Comparison of ENCODE assay signal across 8 cellular contexts in genomic region chr4:77600521-77601451, GRCh38. TPM values are rescaled to one million over a fixed set of nuclear protein-coding genes. Genes with fewer than 3 reads are reported as not detected.
DNase-seq lines count a peak whose midpoint lies in the region; ATAC-seq, FAIRE-seq and TF ChIP-seq lines count a peak whose summit lies in the region.

No MANE protein-coding gene starts in this region.

- H2AFZ ChIP-seq in SK-N-SH (ENCODE audit: low read depth): no peak overlapping the region

- H3F3A ChIP-seq in SK-N-SH (replicated peaks; ENCODE audit: insufficient read depth): no peaks in the 10 kb centered on the region

- H3K27ac ChIP-seq in SK-N-SH (ENCODE audit: low read depth in 2 of 2, low read length in 1 of 2): no peak overlapping the region
- H3K27ac ChIP-seq in pancreas: no peak overlapping the region

- no peaks in the 10 kb centered on the region for H3K79me2 ChIP-seq in SK-N-SH (ENCODE audit: insufficient read depth)

- no peak overlapping the region for H3K4me2 ChIP-seq in SK-N-SH

- DNase-seq in AG20443 (ENCODE audit: low spot score) (peak; percentile 64), GM06990 (ENCODE audit: extremely low read depth, insufficient read length) (no peak), HK-2 (ENCODE audit: unreplicated experiment) (peak; percentile 14), SK-N-SH (peak; percentile 38), epithelial cell of proximal tubule (ENCODE audit: low read depth) (no peak), pancreas (peak in 1 of 6 donors; percentile 43), UCSD-AML1 (lab: John Stamatoyannopoulos, UW; ENCODE audit: unreplicated experiment) (no peak), NCI-H187 treated with DMSO at 0.1 percent for 48 hours (lab: John Stamatoyannopoulos, UW) (no peak)

- no peaks in the 10 kb centered on the region for H3K4me1 ChIP-seq in SK-N-SH (ENCODE audit: control insufficient read depth in 1 of 2, insufficient read depth in 2 of 2, low read depth in 1 of 2, low read length in 1 of 2)
- no peaks in the 10 kb centered on the region for H3K4me1 ChIP-seq in pancreas

- peak; percentile 63 for TF ChIP-seq RAD21 in SK-N-SH (IDR thresholded peaks at IDR 0.05; ENCODE audit: low read length)

- no peaks in the 10 kb centered on the region for H3K9me2 ChIP-seq in SK-N-SH

- no peak overlapping the region for H3K9ac ChIP-seq in SK-N-SH

- H3K27me3 ChIP-seq in GM06990 (replicated peaks; ENCODE audit: control insufficient read depth, insufficient read depth, low read length): peaks cover 2% of the 10 kb centered on the region; the same call in 1 of the 2 replicates
- peaks cover 36% of the 10 kb centered on the region for H3K27me3 ChIP-seq in SK-N-SH (ENCODE audit: insufficient read depth)
- H3K27me3 ChIP-seq in pancreas: no peaks in the 10 kb centered on the region

- FAIRE-seq in pancreas (lab: Jason Lieb, UNC): no peak

- H4K20me1 ChIP-seq in SK-N-SH (ENCODE audit: insufficient read depth): no peaks in the 10 kb centered on the region

- 10% methylated on average over 6 of the region's 6 CpGs for WGBS in SK-N-SH (ENCODE audit: low lambda C conversion rate)
- WGBS in pancreas, 2 donors: 20 to 23% methylated on average over 6 of the region's 6 CpGs

- POLR2A ChIA-PET in SK-N-SH (lab: Yijun Ruan, JAX): no interaction called here

- H3K9me3 ChIP-seq in SK-N-SH (no peaks in the 10 kb centered on the region), pancreas (no peaks in the 10 kb centered on the region)

- TF ChIP-seq CTCF in GM06990 (IDR thresholded peaks at IDR 0.05; ENCODE audit: insufficient read depth, low read length, poor library complexity, severe bottlenecking): peak; percentile 75
- peak; percentile 89 for TF ChIP-seq CTCF in SK-N-SH (IDR thresholded peaks at IDR 0.05)
- peak; percentile 91 for TF ChIP-seq CTCF in epithelial cell of proximal tubule (conservative IDR thresholded peaks at IDR 0.05; ENCODE audit: low read depth, low read length)
- TF ChIP-seq CTCF in pancreas (IDR thresholded peaks at IDR 0.05): peak; percentile 26 to 69 (median 46)

- CTCF ChIA-PET in SK-N-SH (lab: Yijun Ruan, JAX): interaction anchor here (0.6 to 3.5 kb wide), 47 partner anchors 9 to 699 kb away, joined by 3 to 25 read pairs (median 4); partner anchors contain the start of gene MRPL1

- H3K4me3 ChIP-seq in GM06990 (replicated peaks; ENCODE audit: low read depth, low read length): no peak overlapping the region
- no peak overlapping the region for H3K4me3 ChIP-seq in SK-N-SH (ENCODE audit: low read depth in 2 of 2, low read length in 1 of 2)
- H3K4me3 ChIP-seq in epithelial cell of proximal tubule (ENCODE audit: low read depth, low read length): no peak overlapping the region
- H3K4me3 ChIP-seq in pancreas: no peak overlapping the region

- intact Hi-C loops in pancreas (cut with DNase I): loop anchor here in 1 of 3 donors (10.0 kb wide), 1 partner anchor 216 kb away; no protein-coding TSS in a partner anchor

- no peak for TF ChIP-seq EP300 in SK-N-SH (IDR thresholded peaks at IDR 0.05; ENCODE audit: borderline replicate concordance in 1 of 2, low read depth in 1 of 2, low read length in 1 of 2)

- ATAC-seq in pancreas: peak; percentile 74 to 92 (median 82)

- no peaks in the 10 kb centered on the region for H3K36me3 ChIP-seq in GM06990 (ENCODE audit: control insufficient read depth, insufficient read depth, low read length)
- no peaks in the 10 kb centered on the region for H3K36me3 ChIP-seq in SK-N-SH (replicated peaks in 1 of 2; ENCODE audit: control insufficient read depth in 1 of 2, insufficient read depth in 2 of 2, low read length in 1 of 2)
- H3K36me3 ChIP-seq in pancreas: no peaks in the 10 kb centered on the region

TF ChIP-seq in SK-N-SH, 30 proteins besides CTCF, POLR2A, EP300 and RAD21:
- TF ChIP-seq TEAD4 (IDR thresholded peaks at IDR 0.05; ENCODE audit: borderline replicate concordance, insufficient read depth) (no peak), RXRA (IDR thresholded peaks at IDR 0.05; ENCODE audit: borderline replicate concordance, low read depth) (no peak), SMC3 (IDR thresholded peaks at IDR 0.05; ENCODE audit: low read depth, low read length) (peak; percentile 58), SIN3A (IDR thresholded peaks at IDR 0.05; ENCODE audit: borderline replicate concordance, low read depth, low read length) (no peak)

RNA-seq across cellular contexts. Expression of gene CXCL13, which starts 4.8 kb away (rescaled TPM):
- polyA plus RNA-seq in SK-N-SH (2012; rRNA removed) (not detected in 2 replicates), pancreas (under 1 TPM in 1 of 2 donors, not detected in 1; 0.47 TPM)
- not detected in 2 replicates for polyA plus RNA-seq in SK-N-SH (2012; cell fraction: cytosol; rRNA removed)
- not detected in 2 replicates for polyA plus RNA-seq in SK-N-SH (2012; cell fraction: nucleus; rRNA removed)
- total RNA-seq in epithelial cell of proximal tubule (not detected in 2 replicates), pancreas (not detected)

Comparison
In these comparisons a context has a peak if more than half of its experiments do, and no peak if none do; other contexts are left out.
1. DNase-seq: peak in AG20443 (single experiment), HK-2 (single experiment) and SK-N-SH (single experiment); none in GM06990 (single experiment), epithelial cell of proximal tubule (single experiment), UCSD-AML1 (single experiment) and NCI-H187 treated with DMSO at 0.1 percent for 48 hours (single experiment).
2. Peak in every context shown above with its lines, with median percentiles within 50 percentile points of each other: CTCF ChIP-seq.